Comparison of ENCODE assay signal across 1 cellular context in genomic region chr16:87457724-87458423, GRCh38.
TF ChIP-seq lines count a peak whose summit lies in the region.

No MANE protein-coding gene starts in this region.

TF ChIP-seq in HCT116, 20 proteins besides CTCF, POLR2A, EP300 and RAD21 (continued from another document):
- TF ChIP-seq, protein P1, sequence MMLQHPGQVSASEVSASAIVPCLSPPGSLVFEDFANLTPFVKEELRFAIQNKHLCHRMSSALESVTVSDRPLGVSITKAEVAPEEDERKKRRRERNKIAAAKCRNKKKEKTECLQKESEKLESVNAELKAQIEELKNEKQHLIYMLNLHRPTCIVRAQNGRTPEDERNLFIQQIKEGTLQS (IDR thresholded peaks at IDR 0.05): no peak; the same call in 1 of the 2 replicates
- TF ChIP-seq ZNF274 (IDR thresholded peaks at IDR 0.05; ENCODE audit: low read depth, low read length) (no peak), CEBPB (IDR thresholded peaks at IDR 0.05; ENCODE audit: low read depth) (peak; percentile 93), SRF (IDR thresholded peaks at IDR 0.05; ENCODE audit: low read depth) (peak; percentile 76)
